Comparison of ENCODE assay signal across 15 cellular contexts in genomic region chr1:31572323-31573104, GRCh38. TPM values are rescaled to one million over a fixed set of nuclear protein-coding genes. Genes with fewer than 3 reads are reported as not detected.
A peak's percentile ranks its signal among the peaks of the same experiment; 100 is the strongest.
DNase-seq lines count a peak whose midpoint lies in the region; ATAC-seq and TF ChIP-seq lines count a peak whose summit lies in the region.
"Had no signal": no experiment of that assay in that cellular context is flagged by ENCODE, and none has a peak within 500 bp of the region (broad histone marks: within the 10 kb centered on the region; RNA-seq: fewer than 3 reads in every experiment).

No MANE protein-coding gene starts in this region.

- no peak for TF ChIP-seq EP300 in upper lobe of left lung (IDR thresholded peaks at IDR 0.05)

- H3K36me3 Mint-ChIP-seq in activated T-cell treated with anti-CD3 and anti-CD28 coated beads, Interleukin-2, amount 50 U/mL, for 24 hours (ENCODE audit: low read depth) = no peaks in the 10 kb centered on the region
- H3K36me3 Mint-ChIP-seq: activated naive CD4-positive, alpha-beta T cell treated with anti-CD3 and anti-CD28 coated beads, Interleukin-2, amount 10 ng/mL, durations not matched to agents 7 days and 5 days had no signal

- H3K27ac ChIP-seq in epithelial cell of prostate (peak overlapping the region; percentile 94), muscle layer of colon (ENCODE audit: low read depth, low read length) (peak overlapping the region; percentile 10), upper lobe of left lung (peak overlapping the region; percentile 73 to 91 (median 83))
- H3K27ac ChIP-seq: neutrophil had no signal

- no peak overlapping the region for H3K4me3 Mint-ChIP-seq in activated T-cell treated with anti-CD3 and anti-CD28 coated beads, Interleukin-2, amount 50 U/mL, for 24 hours
- H3K4me3 Mint-ChIP-seq: activated B cell treated with CpG ODN at 0.5 μM for 24 hours; activated naive CD4-positive, alpha-beta T cell treated with anti-CD3 and anti-CD28 coated beads, Interleukin-2, amount 10 ng/mL, durations not matched to agents 7 days and 5 days had no signal

- no peaks in the 10 kb centered on the region for H3K9me3 Mint-ChIP-seq in activated T-cell treated with anti-CD3 and anti-CD28 coated beads, Interleukin-2, amount 50 U/mL, for 24 hours
- H3K9me3 Mint-ChIP-seq: activated B cell treated with CpG ODN at 0.5 μM for 24 hours; activated naive CD4-positive, alpha-beta T cell treated with anti-CD3 and anti-CD28 coated beads, Interleukin-2, amount 10 ng/mL, durations not matched to agents 7 days and 5 days had no signal

- no peak for TF ChIP-seq POLR2A in upper lobe of left lung (IDR thresholded peaks at IDR 0.05)

- peaks cover 22% of the 10 kb centered on the region for H3K4me1 ChIP-seq in muscle layer of colon (ENCODE audit: insufficient read depth, low read length)
- peaks cover 38 to 60% (median 55%) of the 10 kb centered on the region in 4 donors for H3K4me1 ChIP-seq in upper lobe of left lung

- WGBS in upper lobe of left lung, 2 donors = 63 to 67% methylated on average over 6 to 7 of the region's 7 CpGs

- H3K27me3 Mint-ChIP-seq in activated T-cell treated with anti-CD3 and anti-CD28 coated beads, Interleukin-2, amount 50 U/mL, for 24 hours = peaks cover 28% of the 10 kb centered on the region

- no peak for TF ChIP-seq CTCF in upper lobe of left lung (IDR thresholded peaks at IDR 0.05)

- no peak for ATAC-seq in upper lobe of left lung (ENCODE audit: low FRiP score in 2 of 2)

- H3K4me1 Mint-ChIP-seq in activated T-cell treated with anti-CD3 and anti-CD28 coated beads, Interleukin-2, amount 50 U/mL, for 24 hours (ENCODE audit: low read depth) = peaks cover 5% of the 10 kb centered on the region

- H3K36me3 ChIP-seq in muscle layer of colon (ENCODE audit: insufficient read depth, low read length) (no peaks in the 10 kb centered on the region), upper lobe of left lung (no peaks in the 10 kb centered on the region)
- H3K36me3 ChIP-seq: neutrophil had no signal

- H3K9me3 ChIP-seq in muscle layer of colon (ENCODE audit: low read length) = no peaks in the 10 kb centered on the region
- H3K9me3 ChIP-seq in upper lobe of left lung = no peaks in the 10 kb centered on the region
- H3K9me3 ChIP-seq: neutrophil had no signal

- H3K27ac Mint-ChIP-seq in activated T-cell treated with anti-CD3 and anti-CD28 coated beads, Interleukin-2, amount 50 U/mL, for 24 hours = no peak overlapping the region
- H3K27ac Mint-ChIP-seq: activated B cell treated with CpG ODN at 0.5 μM for 24 hours; activated naive CD4-positive, alpha-beta T cell treated with anti-CD3 and anti-CD28 coated beads, Interleukin-2, amount 10 ng/mL, durations not matched to agents 7 days and 5 days had no signal

- H3K9ac ChIP-seq in muscle layer of colon (ENCODE audit: low read length) = no peak overlapping the region

- H3K4me3 ChIP-seq in muscle layer of colon (ENCODE audit: low read depth in 1 of 2, low read length in 2 of 2) (no peak overlapping the region), upper lobe of left lung (no peak overlapping the region)

- no peaks in the 10 kb centered on the region for H3K27me3 ChIP-seq in muscle layer of colon (ENCODE audit: control insufficient read depth in 1 of 2, insufficient read depth in 2 of 2, low read length in 2 of 2)
- no peaks in the 10 kb centered on the region for H3K27me3 ChIP-seq in upper lobe of left lung

- DNase-seq in activated T-cell treated with anti-CD3 and anti-CD28 coated beads, Interleukin-2, amount 50 U/mL, for 1 hour = peak; percentile 4
- DNase-seq in activated T-cell treated with anti-CD3 and anti-CD28 coated beads, Interleukin-2, amount 50 U/mL, for 24 hours = no peak
- DNase-seq in epithelial cell of prostate (ENCODE audit: low read depth, low spot score) (no peak), upper lobe of left lung (peak in 1 of 2 donors; percentile 65), NCI-H2081 (lab: John Stamatoyannopoulos, UW) (no peak), D341Med (ENCODE audit: low spot score) (no peak), cortex of kidney (lab: John Stamatoyannopoulos, UW) (no peak)
- DNase-seq: activated naive CD4-positive, alpha-beta T cell treated with anti-CD3 and anti-CD28 coated beads, Interleukin-2, amount 10 ng/mL, durations not matched to agents 7 days and 5 days; Kasumi-1; NCI-H2227 treated with DMSO at 0.1 percent for 48 hours; SHP77 had no signal

RNA-seq across cellular contexts. Expression of gene TINAGL1, which starts 3.8 kb away (rescaled TPM):
- total RNA-seq in upper lobe of left lung = 100 to 1,000 TPM in 3 of 6 donors, 10 to 100 TPM in 3; 71.3 to 191 (median 120) TPM
- total RNA-seq: activated B cell treated with CpG ODN at 0.5 μM for 24 hours had no signal

RNA-seq across cellular contexts. Expression of gene HCRTR1, which starts 45.0 kb away (rescaled TPM):
- 1 to 10 TPM in 1 of 6 donors, not detected in 5; 2.1 TPM for total RNA-seq in upper lobe of left lung
- total RNA-seq: activated B cell treated with CpG ODN at 0.5 μM for 24 hours, H4 had no signal

Comparison
In these comparisons a context has a peak if more than half of its experiments do, and no peak if none do; other contexts are left out.
1. H3K27ac ChIP-seq: peak in every context shown above with its lines; median percentile 94 in epithelial cell of prostate; 83 in upper lobe of left lung; 10 in muscle layer of colon.